9 cellular contexts compared by ENCODE assay signal in genomic region chr2:218368150-218368528, GRCh38. TPM values are rescaled to one million over a fixed set of nuclear protein-coding genes. Genes with fewer than 3 reads are reported as not detected.
DNase-seq lines count a peak whose midpoint lies in the region; ATAC-seq and TF ChIP-seq lines count a peak whose summit lies in the region.
"Had no signal": no experiment of that assay in that cellular context is flagged by ENCODE, and none has a peak within 500 bp of the region (broad histone marks: within the 10 kb centered on the region; RNA-seq: fewer than 3 reads in every experiment).

No MANE protein-coding gene starts in this region.

- POLR2A ChIA-PET in A673 (lab: Charles Lee; ENCODE audit: low non-redundant PET): no interaction called here
- POLR2A ChIA-PET in IMR-90 (lab: Charles Lee; ENCODE audit: unreplicated experiment): no interaction called here
- POLR2A ChIA-PET in naive thymus-derived CD4-positive, alpha-beta T cell (lab: Charles Lee): interaction anchor here (1.2 to 2.3 kb wide), 3 partner anchors 27 to 32 kb away, joined by 4 to 14 read pairs (median 13); partner anchors contain the start of gene CTDSP1

- ATAC-seq in IMR-90 (ENCODE audit: low read depth) (no peak), GM21526 (IDR thresholded peaks at IDR 0.05; ENCODE audit: low FRiP score, unreplicated experiment) (no peak), GM21576 (IDR thresholded peaks at IDR 0.05; ENCODE audit: unreplicated experiment) (no peak)
- ATAC-seq in naive thymus-derived CD4-positive, alpha-beta T cell: no peak

- in situ Hi-C loops in IMR-90 (cut with MboI; ENCODE audit: low sequenced_read_pairs): no loop called here
- in situ Hi-C loops in KBM-7 (cut with MboI; ENCODE audit: low pct_unique_long_range_greater_than_20kb, low sequenced_read_pairs): no loop called here

- H3K18ac ChIP-seq in IMR-90 (ENCODE audit: low read depth, low read length): no peak overlapping the region

- peaks cover 0 to 3% (median 0%) of the 10 kb centered on the region in 11 donors for H3K9me3 Mint-ChIP-seq in naive thymus-derived CD4-positive, alpha-beta T cell

- peak overlapping the region; percentile 73 for H2AK9ac ChIP-seq in IMR-90 (replicated peaks; ENCODE audit: low read depth, low read length, poor library complexity)

- DNase-seq in A673 (ENCODE audit: low spot score) (no peak), IMR-90 (no peak), dorsolateral prefrontal cortex (no peak), SHP77 treated with DMSO at 0.1 percent for 48 hours (lab: John Stamatoyannopoulos, UW) (no peak), KBM-7 (no peak)
- no peak for DNase-seq in naive thymus-derived CD4-positive, alpha-beta T cell

- H3K27me3 ChIP-seq in A673 (replicated peaks; ENCODE audit: insufficient read depth, low read depth, low read length, poor library complexity) (no peaks in the 10 kb centered on the region), IMR-90 (ENCODE audit: control insufficient read depth, insufficient read depth, low read length) (peaks cover 2% of the 10 kb centered on the region; the same call in 1 of the 2 replicates), dorsolateral prefrontal cortex (no peaks in the 10 kb centered on the region)
- H3K27me3 ChIP-seq in naive thymus-derived CD4-positive, alpha-beta T cell (ENCODE audit: control insufficient read depth in 2 of 2, insufficient read depth in 2 of 2, low read length in 2 of 2): no peaks in the 10 kb centered on the region

- BruUV-seq in A673 (replicated peaks; lab: Mats Ljungman, UMichigan) (no TSS peak), IMR-90 (replicated peaks; lab: Mats Ljungman, UMichigan) (no TSS peak)

- peak overlapping the region; percentile 93 for H2AFZ ChIP-seq in IMR-90 (replicated peaks; ENCODE audit: low read length, poor library complexity)

- intact Hi-C loops in A673 (cut with micrococcal nuclease; ENCODE audit: unreplicated experiment): no loop called here
- intact Hi-C loops in IMR-90 (cut with micrococcal nuclease): no loop called here
- intact Hi-C loops in dorsolateral prefrontal cortex (cut with DNase I): loop anchor here in 1 of 2 donors (10.0 kb wide), 1 partner anchor 183 kb away; no protein-coding TSS in a partner anchor
- intact Hi-C loops in naive thymus-derived CD4-positive, alpha-beta T cell (cut with micrococcal nuclease): no loop called here

- CTCF ChIA-PET in A673 (lab: Charles Lee): no interaction called here
- CTCF ChIA-PET in IMR-90 (lab: Yijun Ruan, JAX): no interaction called here
- CTCF ChIA-PET in naive thymus-derived CD4-positive, alpha-beta T cell (lab: Charles Lee): interaction anchor here (0.6 to 1.5 kb wide), 5 partner anchors 12 to 95 kb away, joined by 3 to 10 read pairs (median 4); partner anchors contain the start of gene CATIP

- no CpG with 5 or more reads among the region's 21 CpGs for WGBS in IMR-90 (ENCODE audit: extremely low coverage in 2 of 2, insufficient read length in 1 of 2), 2 experiments

- TF ChIP-seq CTCF in A673 (conservative IDR thresholded peaks at IDR 0.05; ENCODE audit: low read depth, low read length) (no peak), IMR-90 (conservative IDR thresholded peaks at IDR 0.05; ENCODE audit: low read depth, low read length) (no peak), dorsolateral prefrontal cortex (IDR thresholded peaks at IDR 0.05 in 54 of 56, conservative IDR thresholded peaks at IDR 0.05 in 2 of 56; ENCODE audit: low read depth in 1 of 56, partially characterized antibody in 56 of 56) (peak in 1 of 56 donors; percentile 3)

- peak overlapping the region; percentile 75 to 87 (median 82) for H3K4me3 Mint-ChIP-seq in naive thymus-derived CD4-positive, alpha-beta T cell

- no peaks in the 10 kb centered on the region for H3K4me1 ChIP-seq in A673 (ENCODE audit: insufficient read depth, low read length, poor library complexity, severe bottlenecking)
- peaks cover 5% of the 10 kb centered on the region for H3K4me1 ChIP-seq in IMR-90 (ENCODE audit: control insufficient read depth, insufficient read depth, low read length)
- H3K4me1 ChIP-seq in naive thymus-derived CD4-positive, alpha-beta T cell (ENCODE audit: control insufficient read depth in 2 of 2, insufficient read depth in 2 of 2, low read length in 2 of 2): peaks cover 0 to 17% of the 10 kb centered on the region in 2 donors

- no peak overlapping the region for H2BK20ac ChIP-seq in IMR-90 (ENCODE audit: low read depth, low read length)

- H4K91ac ChIP-seq in IMR-90 (ENCODE audit: insufficient read depth, low read depth, low read length): no peak overlapping the region

- peaks cover 0 to 29% (median 0%) of the 10 kb centered on the region in 5 donors for H3K27me3 Mint-ChIP-seq in naive thymus-derived CD4-positive, alpha-beta T cell

- H3K56ac ChIP-seq in IMR-90 (ENCODE audit: extremely low read depth, insufficient read depth, low read length): 0 out of 2 replicates have a peak overlapping the region, but pooled peaks have one; percentile 21

- peak overlapping the region; percentile 70; the same call in 1 of the 2 replicates for H3K4ac ChIP-seq in IMR-90 (ENCODE audit: low read depth, low read length)

- dilution Hi-C loops in IMR-90 (cut with HindIII; ENCODE audit: low sequenced_read_pairs, unreplicated experiment): no loop called here

- H4K5ac ChIP-seq in IMR-90 (ENCODE audit: low read depth, low read length): peak overlapping the region; percentile 80

- peak overlapping the region; percentile 44; the same call in 1 of the 2 replicates for H2AK5ac ChIP-seq in IMR-90 (ENCODE audit: low read depth, low read length)

- peak overlapping the region; percentile 70; the same call in 1 of the 2 replicates for H3K14ac ChIP-seq in IMR-90 (replicated peaks; ENCODE audit: low read depth, low read length)

- H3K23ac ChIP-seq in IMR-90 (ENCODE audit: low read depth, low read length): peak overlapping the region; percentile 41

- no peak overlapping the region for H2BK5ac ChIP-seq in IMR-90 (ENCODE audit: low read depth, low read length, poor library complexity, severe bottlenecking)

- H3K4me2 ChIP-seq in IMR-90 (ENCODE audit: low read depth, low read length): peak overlapping the region; percentile 4; the same call in 1 of the 2 replicates

- H4K8ac ChIP-seq in IMR-90 (ENCODE audit: low read depth in 2 of 2, low read length in 2 of 2): peak overlapping the region; percentile 72 to 88; a peak in 3 of 4 replicates

- H3K9ac ChIP-seq in IMR-90 (ENCODE audit: low read depth, low read length): no peak overlapping the region

- H3K4me3 ChIP-seq in A673 (ENCODE audit: low read depth, low read length, poor library complexity, severe bottlenecking): peak overlapping the region; percentile 16
- H3K4me3 ChIP-seq in IMR-90 (ENCODE audit: insufficient read depth, low read depth, low read length): no peak overlapping the region; the same call in 1 of the 2 replicates
- peak overlapping the region; percentile 39 to 75 (median 59) for H3K4me3 ChIP-seq in dorsolateral prefrontal cortex
- H3K4me3 ChIP-seq in naive thymus-derived CD4-positive, alpha-beta T cell (ENCODE audit: low read length): peak overlapping the region; percentile 74

- H3K27ac ChIP-seq in A673 (ENCODE audit: low read depth, low read length, poor library complexity, severe bottlenecking) (no peak overlapping the region), IMR-90 (ENCODE audit: insufficient read depth, low read length) (no peak overlapping the region), dorsolateral prefrontal cortex (peak overlapping the region in 53 of 59 donors; percentile 23 to 96 (median 81))
- peak overlapping the region; percentile 72 for H3K27ac ChIP-seq in naive thymus-derived CD4-positive, alpha-beta T cell (ENCODE audit: low read depth, low read length)

- H3K9me3 ChIP-seq in A673 (ENCODE audit: low read depth, low read length, poor library complexity, severe bottlenecking): no peaks in the 10 kb centered on the region
- H3K9me3 ChIP-seq in IMR-90 (ENCODE audit: control insufficient read depth, insufficient read depth, low read length): peaks cover 7% of the 10 kb centered on the region
- H3K9me3 ChIP-seq in naive thymus-derived CD4-positive, alpha-beta T cell (ENCODE audit: control insufficient read depth in 2 of 3, low read length in 3 of 3): no peaks in the 10 kb centered on the region

- no peaks in the 10 kb centered on the region for H3K79me1 ChIP-seq in IMR-90 (ENCODE audit: low read depth in 1 of 2, low read length in 2 of 2)

- H3K27ac Mint-ChIP-seq in naive thymus-derived CD4-positive, alpha-beta T cell: peak overlapping the region; percentile 14 to 92 (median 88)

- peaks cover 0 to 2% (median 0%) of the 10 kb centered on the region in 5 donors for H3K36me3 Mint-ChIP-seq in naive thymus-derived CD4-positive, alpha-beta T cell

- no peaks in the 10 kb centered on the region for H4K20me1 ChIP-seq in IMR-90 (ENCODE audit: insufficient read depth, low read length)

- peaks cover 11 to 51% (median 31%) of the 10 kb centered on the region in 7 donors for H3K4me1 Mint-ChIP-seq in naive thymus-derived CD4-positive, alpha-beta T cell

- H3K36me3 ChIP-seq in A673 (ENCODE audit: insufficient read depth, low read length, poor library complexity, severe bottlenecking): no peaks in the 10 kb centered on the region
- no peaks in the 10 kb centered on the region for H3K36me3 ChIP-seq in IMR-90 (ENCODE audit: control insufficient read depth, insufficient read depth, low read length)
- no peaks in the 10 kb centered on the region for H3K36me3 ChIP-seq in naive thymus-derived CD4-positive, alpha-beta T cell (ENCODE audit: control insufficient read depth in 2 of 3, insufficient read depth in 3 of 3, low read length in 3 of 3)

- no peak for TF ChIP-seq POLR2A in IMR-90 (IDR thresholded peaks at IDR 0.05; ENCODE audit: low read depth, low read length)

- no peak for TF ChIP-seq RAD21 in IMR-90 (IDR thresholded peaks at IDR 0.05; ENCODE audit: low read length)

- H3K9me1 ChIP-seq in IMR-90 (ENCODE audit: insufficient read depth, low read length): no peaks in the 10 kb centered on the region

- no peak overlapping the region for H2BK15ac ChIP-seq in IMR-90 (ENCODE audit: low read depth, low read length)

- no peak overlapping the region for H2BK120ac ChIP-seq in IMR-90 (ENCODE audit: low read depth, low read length)

RNA-seq across cellular contexts. Expression of gene CATIP, which starts 11.5 kb away (rescaled TPM):
- total RNA-seq in A673 (2021): not detected in 2 replicates
- not detected in 2 replicates for total RNA-seq in IMR-90 (2012; rRNA removed)
- not detected in 2 replicates for polyA plus RNA-seq in IMR-90 (2012; rRNA removed)
- not detected in 2 replicates for polyA plus RNA-seq in IMR-90 (2012; cell fraction: cytosol; rRNA removed)
- not detected in 2 replicates for polyA plus RNA-seq in IMR-90 (2012; cell fraction: nucleus; rRNA removed; ENCODE audit: low replicate concordance)
- total RNA-seq in dorsolateral prefrontal cortex: 1 to 10 TPM in 73 of 120 experiments, under 1 TPM in 42, not detected in 5; 0.20 to 4.6 (median 1.3) TPM
- under 1 TPM in 1 of 5 experiments, not detected in 4; 0.49 TPM for total RNA-seq in naive thymus-derived CD4-positive, alpha-beta T cell
- not detected for polyA plus RNA-seq in naive thymus-derived CD4-positive, alpha-beta T cell
- total RNA-seq: HT-29 had no signal

RNA-seq across cellular contexts. Expression of gene SLC11A1, which starts 13.9 kb away (rescaled TPM):
- total RNA-seq in A673 (2021) (0.09 TPM in 1 of 2 replicates, not detected in the other), IMR-90 (2012; rRNA removed) (under 0.01 TPM in 2 replicates), dorsolateral prefrontal cortex (10 to 100 TPM in 90 of 120 experiments, 1 to 10 TPM in 30; 2.6 to 76.0 (median 19.2) TPM)
- polyA plus RNA-seq in IMR-90 (2012; rRNA removed): 0.03 and 0.07 TPM in 2 replicates
- polyA plus RNA-seq in IMR-90 (2012; cell fraction: cytosol; rRNA removed): 0.02 and 0.03 TPM in 2 replicates
- polyA plus RNA-seq in IMR-90 (2012; cell fraction: nucleus; rRNA removed; ENCODE audit: low replicate concordance): 0.06 and 0.07 TPM in 2 replicates
- total RNA-seq in naive thymus-derived CD4-positive, alpha-beta T cell: 100 to 1,000 TPM in 1 of 5 experiments, 10 to 100 TPM in 1, 1 to 10 TPM in 2, under 1 TPM in 1; 0.27 to 399 (median 1.9) TPM
- under 1 TPM; 0.49 to 0.97 TPM for polyA plus RNA-seq in naive thymus-derived CD4-positive, alpha-beta T cell

RNA-seq across cellular contexts. Expression of gene CTDSP1, which starts 31.5 kb away (rescaled TPM):
- total RNA-seq in A673 (2021): 72.3 and 77.4 TPM in 2 replicates
- 17.5 and 19.7 TPM in 2 replicates for total RNA-seq in IMR-90 (2012; rRNA removed)
- polyA plus RNA-seq in IMR-90 (2012; rRNA removed): 64.3 and 68.2 TPM in 2 replicates
- polyA plus RNA-seq in IMR-90 (2012; cell fraction: cytosol; rRNA removed): 61.8 and 79.5 TPM in 2 replicates
- 64.2 and 103 TPM in 2 replicates for polyA plus RNA-seq in IMR-90 (2012; cell fraction: nucleus; rRNA removed; ENCODE audit: low replicate concordance)
- 10 to 100 TPM; 25.1 to 85.9 (median 45.2) TPM for total RNA-seq in dorsolateral prefrontal cortex
- total RNA-seq in naive thymus-derived CD4-positive, alpha-beta T cell: 100 to 1,000 TPM; 110 to 219 (median 156) TPM
- polyA plus RNA-seq in naive thymus-derived CD4-positive, alpha-beta T cell: 10 to 100 TPM; 22.5 TPM

RNA-seq across cellular contexts. Expression of gene VIL1, which starts 50.8 kb away (rescaled TPM):
- total RNA-seq in A673 (2021) (not detected in 2 replicates), IMR-90 (2012; rRNA removed) (not detected in 2 replicates), dorsolateral prefrontal cortex (under 1 TPM in 5 of 120 experiments, not detected in 115; 0.08 to 0.44 (median 0.26) TPM)
- not detected in 2 replicates for polyA plus RNA-seq in IMR-90 (2012; rRNA removed)
- not detected in 2 replicates for polyA plus RNA-seq in IMR-90 (2012; cell fraction: cytosol; rRNA removed)
- polyA plus RNA-seq in IMR-90 (2012; cell fraction: nucleus; rRNA removed; ENCODE audit: low replicate concordance): not detected in 2 replicates
- under 1 TPM in 3 of 5 experiments, not detected in 2; 0.12 to 0.69 (median 0.22) TPM for total RNA-seq in naive thymus-derived CD4-positive, alpha-beta T cell
- under 1 TPM; 0.10 to 0.15 TPM for polyA plus RNA-seq in naive thymus-derived CD4-positive, alpha-beta T cell

Comparison
In these comparisons a context has a peak if more than half of its experiments do, and no peak if none do; other contexts are left out.
1. H3K27ac ChIP-seq: peak in dorsolateral prefrontal cortex (53 of 59) and naive thymus-derived CD4-positive, alpha-beta T cell (single experiment); none in A673 (single experiment) and IMR-90 (single experiment).